ENCODE assay signal across 6 cellular contexts in genomic region chrX:120702337-120702736, GRCh38.
A peak's percentile ranks its signal among the peaks of the same experiment; 100 is the strongest.
DNase-seq lines count a peak whose midpoint lies in the region; ATAC-seq, FAIRE-seq and TF ChIP-seq lines count a peak whose summit lies in the region.
"Not testable (repeated sequence)": the region's sequence is repeated elsewhere in the genome, so short reads cannot be mapped to it uniquely, and the experiment has no call there.

No MANE protein-coding gene starts in this region.

- H3K18ac ChIP-seq in H1 (ENCODE audit: extremely low read depth, low read length), result not testable (repeated sequence)

- not testable (repeated sequence) for TF ChIP-seq POLR2A in A549 (IDR thresholded peaks at IDR 0.05; ENCODE audit: low read length); GM12891 (IDR thresholded peaks at IDR 0.05; ENCODE audit: low read depth, low read length); K562 (conservative IDR thresholded peaks at IDR 0.05); H1 (IDR thresholded peaks at IDR 0.05; ENCODE audit: control extremely low read depth in 1 of 2, low read depth in 2 of 2, low read length in 2 of 2)

- not testable (repeated sequence) for H3K23me2 ChIP-seq in H1 (ENCODE audit: low read depth, low read length)

- H3K27me3 ChIP-seq in K562 (ENCODE audit: control insufficient read depth in 2 of 2, insufficient read depth in 2 of 2, low read length in 2 of 2); H1 (replicated peaks in 1 of 4; ENCODE audit: control insufficient read depth in 3 of 4, extremely low read depth in 1 of 4, insufficient read depth in 3 of 4, low read length in 3 of 4); small intestine (ENCODE audit: control insufficient read depth in 2 of 2, insufficient read depth in 2 of 2, low read length in 2 of 2): not testable (repeated sequence)

- not testable (repeated sequence) for TF ChIP-seq RAD21 in A549 (conservative IDR thresholded peaks at IDR 0.05 in 1 of 2, IDR thresholded peaks at IDR 0.05 in 1 of 2); K562 (CRISPR knock-in tag; conservative IDR thresholded peaks at IDR 0.05 in 1 of 2, IDR thresholded peaks at IDR 0.05 in 1 of 2); H1 (IDR thresholded peaks at IDR 0.05 in 1 of 2, conservative IDR thresholded peaks at IDR 0.05 in 1 of 2; ENCODE audit: low read depth in 2 of 2, low read length in 2 of 2)

- H2BK15ac ChIP-seq in H1 (ENCODE audit: low read length), result not testable (repeated sequence)

- in situ Hi-C loops in K562 (cut with MboI), result not testable (repeated sequence)

- not testable (repeated sequence) for H4K91ac ChIP-seq in H1 (replicated peaks; ENCODE audit: insufficient read length, low read length)

- H4K5ac ChIP-seq in H1 (ENCODE audit: insufficient read length, low read depth, low read length), result not testable (repeated sequence)

- CTCF ChIA-PET in A549 (lab: Yijun Ruan, JAX); HEK293 (lab: Yijun Ruan, JAX); K562 (lab: Yijun Ruan, JAX; ENCODE audit: low intra/inter-chr PET ratio); H1 (lab: Charles Lee; ENCODE audit: partially characterized antibody): not testable (repeated sequence)

- H3K9me1 ChIP-seq in K562 (ENCODE audit: control insufficient read depth, insufficient read depth, low read length), result not testable (repeated sequence)

- not testable (repeated sequence) for H2BK12ac ChIP-seq in H1 (ENCODE audit: low read depth, low read length)

- POLR2A ChIA-PET in A549 (lab: Yijun Ruan, JAX); HEK293 (lab: Yijun Ruan, JAX); K562 (lab: Yijun Ruan, JAX); H1 (lab: Charles Lee; ENCODE audit: partially characterized antibody): not testable (repeated sequence)

- H3K9ac ChIP-seq in K562 (ENCODE audit: insufficient read depth in 1 of 2, low read depth in 2 of 2, low read length in 2 of 2); H1 (replicated peaks in 1 of 4; ENCODE audit: extremely low read depth in 1 of 4, low read depth in 3 of 4, low read length in 3 of 4): not testable (repeated sequence)

- H2AFZ ChIP-seq in K562 (ENCODE audit: low read depth, low read length); H1 (ENCODE audit: low read length): not testable (repeated sequence)

- H3K4ac ChIP-seq in H1 (replicated peaks; ENCODE audit: insufficient read length, low read depth, low read length), result not testable (repeated sequence)

- H3K79me2 ChIP-seq in K562 (ENCODE audit: control insufficient read depth, insufficient read depth, low read length); H1 (ENCODE audit: control insufficient read depth in 1 of 2, insufficient read depth in 2 of 2, low read length in 2 of 2): not testable (repeated sequence)

- H3K14ac ChIP-seq in H1 (ENCODE audit: insufficient read length), result not testable (repeated sequence)

- not testable (repeated sequence) for H3K4me3 ChIP-seq in A549; HEK293 (ENCODE audit: low read depth, low read length); K562; H1 (ENCODE audit: extremely low read depth in 1 of 4, insufficient read depth in 2 of 4, low read depth in 3 of 4, low read length in 4 of 4); small intestine (ENCODE audit: low read depth in 1 of 2, low read length in 2 of 2)

- not testable (repeated sequence) for H3K4me1 ChIP-seq in A549; HEK293 (ENCODE audit: control insufficient read depth, insufficient read depth, low read length); K562 (replicated peaks in 1 of 2; ENCODE audit: control insufficient read depth in 2 of 2, insufficient read depth in 2 of 2, low read length in 2 of 2); H1 (replicated peaks in 1 of 4; ENCODE audit: control insufficient read depth in 3 of 4, insufficient read depth in 4 of 4, low read length in 3 of 4); small intestine (ENCODE audit: control insufficient read depth in 2 of 2, insufficient read depth in 1 of 2, low read depth in 1 of 2, low read length in 1 of 2)

- FAIRE-seq in A549 (lab: Jason Lieb, UNC), result peak; percentile 73
- FAIRE-seq in GM12891 (lab: Jason Lieb, UNC), result peak; percentile 62
- not testable (repeated sequence) for FAIRE-seq in K562 (lab: Jason Lieb, UNC)
- FAIRE-seq in H1 (lab: Jason Lieb, UNC), result peak; percentile 57
- FAIRE-seq in small intestine (lab: Jason Lieb, UNC), result peak; percentile 44

- intact Hi-C loops in K562 (cut with micrococcal nuclease), result not testable (repeated sequence)

- H3K79me1 ChIP-seq in H1 (ENCODE audit: low read depth, low read length), result not testable (repeated sequence)

- H3K27ac ChIP-seq in A549; HEK293 (ENCODE audit: extremely low read depth, low read depth, low read length); K562 (ENCODE audit: extremely low read depth, low read depth, low read length); H1 (ENCODE audit: low read depth, low read length); small intestine (ENCODE audit: low read depth in 1 of 2, low read length in 1 of 2): not testable (repeated sequence)

- not testable (repeated sequence) for H3K56ac ChIP-seq in H1 (replicated peaks; ENCODE audit: insufficient read length, low read depth, low read length)

- not testable (repeated sequence) for H3K9me3 ChIP-seq in A549; HEK293 (ENCODE audit: control insufficient read depth, insufficient read depth, low read depth, low read length); K562 (replicated peaks; ENCODE audit: control insufficient read depth, insufficient read depth, low read depth, low read length); H1 (ENCODE audit: insufficient read depth in 2 of 2, low read depth in 1 of 2, low read length in 1 of 2); small intestine (ENCODE audit: control insufficient read depth, low read depth)

- H2BK20ac ChIP-seq in H1 (ENCODE audit: low read length), result not testable (repeated sequence)

- H3K23ac ChIP-seq in H1 (ENCODE audit: insufficient read length), result not testable (repeated sequence)

- BruUV-seq in K562 (replicated peaks; lab: Mats Ljungman, UMichigan), result not testable (repeated sequence)

- not testable (repeated sequence) for H2AK5ac ChIP-seq in H1 (ENCODE audit: low read depth, low read length)

- TF ChIP-seq CTCF in A549 (IDR thresholded peaks at IDR 0.05); HEK293 (tag by site-specific recombination; IDR thresholded peaks at IDR 0.05); K562 (IDR thresholded peaks at IDR 0.05 in 2 of 3, conservative IDR thresholded peaks at IDR 0.05 in 1 of 3; ENCODE audit: insufficient read depth in 2 of 3, low read depth in 1 of 3, low read length in 3 of 3); H1 (IDR thresholded peaks at IDR 0.05; ENCODE audit: control extremely low read depth in 1 of 3, insufficient read depth in 1 of 3, low read depth in 1 of 3, low read length in 3 of 3): not testable (repeated sequence)

- H3K36me3 ChIP-seq in HEK293 (ENCODE audit: control insufficient read depth in 2 of 2, insufficient read depth in 1 of 2, low read length in 2 of 2); K562 (ENCODE audit: control insufficient read depth, insufficient read depth, low read length); H1 (ENCODE audit: control insufficient read depth in 2 of 4, insufficient read depth in 4 of 4, low read length in 3 of 4); small intestine (ENCODE audit: control insufficient read depth in 2 of 2, insufficient read depth in 2 of 2, low read length in 2 of 2): not testable (repeated sequence)

- not testable (repeated sequence) for DNase-seq in A549 (ENCODE audit: low read depth in 1 of 2, low spot score in 1 of 2); GM12891 (ENCODE audit: insufficient read length, low spot score); K562 (ENCODE audit: extremely low read depth in 1 of 4, low spot score in 3 of 4); H1 (ENCODE audit: low read depth in 1 of 2, low spot score in 2 of 2); small intestine

- H4K8ac ChIP-seq in H1 (ENCODE audit: extremely low read depth, insufficient read depth, low read length), result not testable (repeated sequence)

- not testable (repeated sequence) for H2BK5ac ChIP-seq in H1 (ENCODE audit: low read depth, low read length)

- H2BK120ac ChIP-seq in H1 (replicated peaks; ENCODE audit: low read depth, low read length), result not testable (repeated sequence)

- not testable (repeated sequence) for H3K4me2 ChIP-seq in A549; K562 (ENCODE audit: insufficient read depth, low read length); H1 (ENCODE audit: insufficient read depth in 1 of 2, low read depth in 2 of 2, low read length in 2 of 2)

- 72% methylated on average over 2 of the region's 2 CpGs for WGBS in A549 (ENCODE audit: missing lambda C conversion rate)
- 0% methylated on average over 2 of the region's 2 CpGs for WGBS in K562 (ENCODE audit: insufficient coverage, low coverage, missing lambda C conversion rate)
- 83% methylated on average over 2 of the region's 2 CpGs; no CpG with 5 or more reads in 1 of the 2 experiments for WGBS in H1 (ENCODE audit: extremely low coverage in 1 of 2, insufficient coverage in 1 of 2, insufficient read length in 1 of 2, insufficient replicate concordance in 2 of 2, low coverage in 1 of 2, low lambda C conversion rate in 2 of 2, missing lambda C conversion rate in 1 of 2), 2 experiments
- WGBS in small intestine, 3 donors, result 83 to 97% (median 93%) methylated on average over 2 of the region's 2 CpGs

- H4K20me1 ChIP-seq in K562 (replicated peaks; ENCODE audit: control insufficient read depth, insufficient read depth, low read length); H1 (replicated peaks in 1 of 2; ENCODE audit: control insufficient read depth in 1 of 2, insufficient read depth in 2 of 2, low read length in 2 of 2): not testable (repeated sequence)

- ATAC-seq in A549, K562: not testable (repeated sequence)

- not testable (repeated sequence) for TF ChIP-seq EP300 in A549 (IDR thresholded peaks at IDR 0.05); K562 (IDR thresholded peaks at IDR 0.05; ENCODE audit: low read length); H1 (IDR thresholded peaks at IDR 0.05; ENCODE audit: borderline replicate concordance in 1 of 2, low read depth in 2 of 2, low read length in 2 of 2)
